In genomic region chr11:61999141-61999975, GRCh38 we compare ENCODE assay signal across 18 cellular contexts. TPM values are rescaled to one million over a fixed set of nuclear protein-coding genes. Genes with fewer than 3 reads are reported as not detected.
DNase-seq lines count a peak whose midpoint lies in the region; ATAC-seq, FAIRE-seq and TF ChIP-seq lines count a peak whose summit lies in the region.
"Had no signal": no experiment of that assay in that cellular context is flagged by ENCODE, and none has a peak within 500 bp of the region (broad histone marks: within the 10 kb centered on the region; RNA-seq: fewer than 3 reads in every experiment).

No MANE protein-coding gene starts in this region.

- no peak overlapping the region for H3K4me3 ChIP-seq in small intestine (ENCODE audit: low read depth in 1 of 2, low read length in 2 of 2)
- H3K4me3 ChIP-seq: right lobe of liver, SJCRH30, transverse colon had no signal

- H3K27me3 ChIP-seq in small intestine (ENCODE audit: control insufficient read depth in 2 of 2, insufficient read depth in 2 of 2, low read length in 2 of 2), result no peaks in the 10 kb centered on the region
- H3K27me3 ChIP-seq: right lobe of liver, SJCRH30, transverse colon had no signal

- CTCF ChIA-PET in activated CD8-positive, alpha-beta T cell treated with anti-CD3 and anti-CD28 coated beads for 36 hours (lab: Charles Lee), result interaction anchor here (5.9 kb wide), 1 partner anchor 82 kb away, joined by 21 read pairs; no protein-coding TSS in a partner anchor
- CTCF ChIA-PET in activated CD8-positive, alpha-beta T cell treated with anti-CD3 and anti-CD28 coated beads, Interleukin-2, amount 10 ng/mL, durations not matched to agents 7 days and 5 days (lab: Charles Lee), result interaction anchor here (1.3 kb wide), 1 partner anchor 82 kb away, joined by 7 read pairs; no protein-coding TSS in a partner anchor

- no peaks in the 10 kb centered on the region for H3K36me3 ChIP-seq in small intestine (ENCODE audit: control insufficient read depth in 2 of 2, insufficient read depth in 2 of 2, low read length in 2 of 2)
- H3K36me3 ChIP-seq: right lobe of liver, SJCRH30, transverse colon had no signal

- peaks cover 4% of the 10 kb centered on the region for H3K9me3 Mint-ChIP-seq in activated CD8-positive, alpha-beta T cell treated with anti-CD3 and anti-CD28 coated beads for 36 hours
- peaks cover 12% of the 10 kb centered on the region for H3K9me3 Mint-ChIP-seq in activated CD8-positive, alpha-beta T cell treated with anti-CD3 and anti-CD28 coated beads, Interleukin-2, amount 10 ng/mL, durations not matched to agents 7 days and 5 days (ENCODE audit: insufficient read depth)

- peaks cover 1% of the 10 kb centered on the region for H3K9me3 ChIP-seq in small intestine (ENCODE audit: control insufficient read depth, low read depth)
- H3K9me3 ChIP-seq: SJCRH30 had no signal

- peak overlapping the region; percentile 1 for H3K27ac ChIP-seq in epithelial cell of prostate
- no peak overlapping the region for H3K27ac ChIP-seq in small intestine (ENCODE audit: low read depth in 1 of 2, low read length in 1 of 2)
- H3K27ac ChIP-seq: right lobe of liver, SJCRH30, transverse colon had no signal

- H3K4me1 Mint-ChIP-seq in activated CD8-positive, alpha-beta T cell treated with anti-CD3 and anti-CD28 coated beads for 36 hours (ENCODE audit: low read depth), result no peaks in the 10 kb centered on the region
- no peaks in the 10 kb centered on the region for H3K4me1 Mint-ChIP-seq in activated CD8-positive, alpha-beta T cell treated with anti-CD3 and anti-CD28 coated beads, Interleukin-2, amount 10 ng/mL, durations not matched to agents 7 days and 5 days (ENCODE audit: low read depth)

- no peak for DNase-seq in activated CD8-positive, alpha-beta T cell treated with anti-CD3 and anti-CD28 coated beads for 36 hours
- DNase-seq in activated CD8-positive, alpha-beta T cell treated with anti-CD3 and anti-CD28 coated beads, Interleukin-2, amount 10 ng/mL, durations not matched to agents 7 days and 5 days, result no peak
- DNase-seq in NOMO-1 treated with DMSO at 0.1 percent for 48 hours (lab: John Stamatoyannopoulos, UW; ENCODE audit: unreplicated experiment) (peak; percentile 27), epithelial cell of prostate (ENCODE audit: low read depth, low spot score) (no peak), small intestine (peak; percentile 48), omental fat pad (ENCODE audit: low spot score) (no peak), DMS79 treated with DMSO at 0.1 percent for 48 hours (lab: John Stamatoyannopoulos, UW) (no peak)
- DNase-seq in stimulated activated CD4-positive, alpha-beta T cell treated with anti-CD3 and anti-CD28 coated beads, Interleukin-4, amount 100 ng/mL, for 24 hours, result no peak
- DNase-seq: activated effector memory CD4-positive, alpha-beta T cell treated with Interleukin-2 at 50 U/mL for 16 hours; dermis blood vessel endothelial cell; SJCRH30; stimulated activated CD4-positive, alpha-beta T cell treated with anti-CD3 and anti-CD28 coated beads, Interleukin-4, amount 100 ng/mL, for 1 hour; transverse colon had no signal

- H3K27ac Mint-ChIP-seq in activated CD8-positive, alpha-beta T cell treated with anti-CD3 and anti-CD28 coated beads for 36 hours, result peak overlapping the region; percentile 61
- no peak overlapping the region for H3K27ac Mint-ChIP-seq in activated CD8-positive, alpha-beta T cell treated with anti-CD3 and anti-CD28 coated beads, Interleukin-2, amount 10 ng/mL, durations not matched to agents 7 days and 5 days

- no peak for ATAC-seq in activated CD8-positive, alpha-beta T cell treated with anti-CD3 and anti-CD28 coated beads for 36 hours
- no peak for ATAC-seq in activated CD8-positive, alpha-beta T cell treated with anti-CD3 and anti-CD28 coated beads, Interleukin-2, amount 10 ng/mL, durations not matched to agents 7 days and 5 days
- ATAC-seq in omental fat pad (ENCODE audit: low FRiP score), result no peak
- ATAC-seq: left lobe of liver, right lobe of liver had no signal

- POLR2A ChIA-PET in activated CD8-positive, alpha-beta T cell treated with anti-CD3 and anti-CD28 coated beads for 36 hours (lab: Charles Lee), result interaction anchor here (1.2 kb wide), 1 partner anchor 32 kb away, joined by 3 read pairs; no protein-coding TSS in a partner anchor
- POLR2A ChIA-PET in activated CD8-positive, alpha-beta T cell treated with anti-CD3 and anti-CD28 coated beads, Interleukin-2, amount 10 ng/mL, durations not matched to agents 7 days and 5 days (lab: Charles Lee), result no interaction called here

- FAIRE-seq in small intestine (lab: Jason Lieb, UNC), result no peak
- FAIRE-seq: GM18507 had no signal

- H3K27me3 Mint-ChIP-seq in activated CD8-positive, alpha-beta T cell treated with anti-CD3 and anti-CD28 coated beads for 36 hours, result no peaks in the 10 kb centered on the region
- H3K27me3 Mint-ChIP-seq in activated CD8-positive, alpha-beta T cell treated with anti-CD3 and anti-CD28 coated beads, Interleukin-2, amount 10 ng/mL, durations not matched to agents 7 days and 5 days (ENCODE audit: low read depth), result no peaks in the 10 kb centered on the region

- no peaks in the 10 kb centered on the region for H3K4me1 ChIP-seq in small intestine (ENCODE audit: control insufficient read depth in 2 of 2, insufficient read depth in 1 of 2, low read depth in 1 of 2, low read length in 1 of 2)
- H3K4me1 ChIP-seq: Caco-2 had no signal

- H3K36me3 Mint-ChIP-seq in activated CD8-positive, alpha-beta T cell treated with anti-CD3 and anti-CD28 coated beads for 36 hours (ENCODE audit: low read depth), result peaks cover 7% of the 10 kb centered on the region
- peaks cover 10% of the 10 kb centered on the region for H3K36me3 Mint-ChIP-seq in activated CD8-positive, alpha-beta T cell treated with anti-CD3 and anti-CD28 coated beads, Interleukin-2, amount 10 ng/mL, durations not matched to agents 7 days and 5 days (ENCODE audit: low read depth)

- 92 to 97% (median 95%) methylated on average over 7 of the region's 7 CpGs for WGBS in small intestine, 3 donors

- no peak overlapping the region for H3K4me3 Mint-ChIP-seq in activated CD8-positive, alpha-beta T cell treated with anti-CD3 and anti-CD28 coated beads for 36 hours
- H3K4me3 Mint-ChIP-seq in activated CD8-positive, alpha-beta T cell treated with anti-CD3 and anti-CD28 coated beads, Interleukin-2, amount 10 ng/mL, durations not matched to agents 7 days and 5 days, result no peak overlapping the region

- intact Hi-C loops in activated CD8-positive, alpha-beta T cell treated with anti-CD3 and anti-CD28 coated beads for 36 hours (cut with micrococcal nuclease), result no loop called here

- TF ChIP-seq CTCF in activated CD8-positive, alpha-beta T cell treated with anti-CD3 and anti-CD28 coated beads for 36 hours (IDR thresholded peaks at IDR 0.05), result no peak
- no peak for TF ChIP-seq CTCF in omental fat pad (IDR thresholded peaks at IDR 0.05)

RNA-seq across cellular contexts. Expression of gene FTH1, which starts 31.9 kb away (rescaled TPM):
- total RNA-seq in activated CD8-positive, alpha-beta T cell treated with anti-CD3 and anti-CD28 coated beads for 36 hours, result 100 to 1,000 TPM; 700 to 729 TPM
- 100 to 1,000 TPM; 709 to 727 TPM for total RNA-seq in activated CD8-positive, alpha-beta T cell treated with anti-CD3 and anti-CD28 coated beads, Interleukin-2, amount 10 ng/mL, durations not matched to agents 7 days and 5 days
- 1,000 to 10,000 TPM; 3,413 to 10,000 (median 8,961) TPM for polyA plus RNA-seq in small intestine
- 1,000 to 10,000 TPM; 3,477 to 7,075 (median 4,643) TPM for total RNA-seq in omental fat pad

RNA-seq across cellular contexts. Expression of gene BEST1, which starts 49.2 kb away (rescaled TPM):
- total RNA-seq in activated CD8-positive, alpha-beta T cell treated with anti-CD3 and anti-CD28 coated beads for 36 hours, result under 1 TPM; 0.61 to 0.83 TPM
- not detected for total RNA-seq in activated CD8-positive, alpha-beta T cell treated with anti-CD3 and anti-CD28 coated beads, Interleukin-2, amount 10 ng/mL, durations not matched to agents 7 days and 5 days
- 1 to 10 TPM; 2.7 to 4.7 (median 4.3) TPM for polyA plus RNA-seq in small intestine
- 10 to 100 TPM in 3 of 4 donors, 1 to 10 TPM in 1; 5.8 to 17.0 (median 12.0) TPM for total RNA-seq in omental fat pad
- total RNA-seq: dermis blood vessel endothelial cell, HT1080 had no signal

Comparison
In these comparisons a context has a peak if more than half of its experiments do, and no peak if none do; other contexts are left out.
1. DNase-seq: peak in NOMO-1 treated with DMSO at 0.1 percent for 48 hours (single experiment) and small intestine (single experiment); none in activated CD8-positive, alpha-beta T cell treated with anti-CD3 and anti-CD28 coated beads for 36 hours (single experiment), activated CD8-positive, alpha-beta T cell treated with anti-CD3 and anti-CD28 coated beads, Interleukin-2, amount 10 ng/mL, durations not matched to agents 7 days and 5 days (single experiment), epithelial cell of prostate (single experiment), omental fat pad (single experiment), stimulated activated CD4-positive, alpha-beta T cell treated with anti-CD3 and anti-CD28 coated beads, Interleukin-4, amount 100 ng/mL, for 24 hours (single experiment) and DMS79 treated with DMSO at 0.1 percent for 48 hours (single experiment).
2. RNA of gene FTH1, which starts 31.9 kb away (total RNA-seq): 3,477 to 7,075 TPM in omental fat pad; 700 to 729 TPM in activated CD8-positive, alpha-beta T cell treated with anti-CD3 and anti-CD28 coated beads for 36 hours and 709 to 727 TPM in activated CD8-positive, alpha-beta T cell treated with anti-CD3 and anti-CD28 coated beads, Interleukin-2, amount 10 ng/mL, durations not matched to agents 7 days and 5 days; every median in the first group is over 4 times any median in the second.